Comparison of ENCODE assay signal across 18 cellular contexts in the genomic region with DNA sequence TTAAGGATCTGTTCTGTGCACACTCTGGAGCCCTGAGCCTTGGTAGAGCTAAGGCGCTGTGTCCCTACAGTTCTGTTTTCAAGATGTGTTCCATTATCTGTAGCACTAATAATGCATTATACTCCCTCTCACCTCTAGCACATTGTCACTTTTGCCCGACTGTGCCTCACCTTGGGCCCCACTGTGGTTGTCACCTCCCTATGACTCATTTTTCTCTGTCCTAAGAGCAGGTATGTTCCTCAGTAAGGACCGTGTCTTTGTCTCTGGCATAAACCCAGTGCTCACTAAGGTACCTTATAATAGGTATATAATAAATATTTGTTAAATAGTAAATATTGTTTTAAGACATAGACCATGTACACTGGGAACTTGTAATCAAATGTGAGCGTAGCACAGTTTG.
"Had no signal": no experiment of that assay in that cellular context is flagged by ENCODE, and none has a peak within 500 bp of the region (broad histone marks: within the 10 kb centered on the region; RNA-seq: fewer than 3 reads in every experiment).

No MANE protein-coding gene starts in this region.

- H3K4me1 Mint-ChIP-seq: immature natural killer cell had no signal

- DNase-seq: activated CD4-positive, alpha-beta T cell treated with anti-CD3 and anti-CD28 coated beads for 4 hours; activated CD8-positive, alpha-beta memory T cell treated with anti-CD3 and anti-CD28 coated beads for 24 hours; activated CD8-positive, alpha-beta memory T cell treated with anti-CD3 and anti-CD28 coated beads, Interleukin-2, amount 50 U/mL, for 48 hours; cortex of kidney; effector CD4-positive, alpha-beta T cell; esophagus squamous epithelium; heart right ventricle; immature natural killer cell; kidney glomerular epithelial cell; left ventricle myocardium inferior; mammary epithelial cell; occipital lobe; posterior cingulate gyrus; stimulated activated CD4-positive, alpha-beta T cell treated with anti-CD3 and anti-CD28 coated beads, Interleukin-12 subunit alpha, Interleukin-12 subunit beta, amount 100 ng/mL, for 4 hours; stimulated activated CD4-positive, alpha-beta T cell treated with anti-CD3 and anti-CD28 coated beads, Interleukin-2, amount 100 ng/mL, for 24 hours; stomach; upper lobe of left lung had no signal

- ATAC-seq: heart right ventricle, WTC11 had no signal

- H3K27ac Mint-ChIP-seq: immature natural killer cell, WTC11 had no signal

- H3K4me3 Mint-ChIP-seq: immature natural killer cell, WTC11 had no signal

- H3K36me3 Mint-ChIP-seq: immature natural killer cell had no signal
